ENCODE assay signal across 19 cellular contexts in genomic region chr17:46262271-46262670, GRCh38. TPM values are rescaled to one million over a fixed set of nuclear protein-coding genes. Genes with fewer than 3 reads are reported as not detected.
DNase-seq lines count a peak whose midpoint lies in the region; ATAC-seq, FAIRE-seq and TF ChIP-seq lines count a peak whose summit lies in the region.
"Had no signal": no experiment of that assay in that cellular context is flagged by ENCODE, and none has a peak within 500 bp of the region (broad histone marks: within the 10 kb centered on the region; RNA-seq: fewer than 3 reads in every experiment).

No MANE protein-coding gene starts in this region.

- POLR2A ChIA-PET in endothelial cell of umbilical vein (lab: Charles Lee) = no interaction called here

- DNase-seq in activated CD4-positive, alpha-beta T cell treated with anti-CD3 and anti-CD28 coated beads, Interleukin-2, amount 10 ng/mL, durations not matched to agents 24 days and 14 days = peak; percentile 54
- no peak for DNase-seq in activated CD4-positive, alpha-beta T cell treated with anti-CD3 and anti-CD28 coated beads for 4 hours
- DNase-seq in MG63 = peak; percentile 50
- DNase-seq in endothelial cell of umbilical vein (ENCODE audit: low read depth, low spot score) = peak; percentile 61
- DNase-seq in stimulated activated naive B cell treated with anti-CD40 and anti-IgM and Interleukin-4, amounts not matched to agents 10 μg/mL and 1 μg/mL and 100 μg/mL, for 72 hours = no peak
- DNase-seq in caudate nucleus (lab: John Stamatoyannopoulos, UW) = no peak
- DNase-seq: Caco-2, DND-41, H7, KBM-7, NCI-H1092, NCI-H1694, NCI-H69, SK-N-SH had no signal

- no peak overlapping the region for H3K27ac Mint-ChIP-seq in activated CD4-positive, alpha-beta T cell treated with anti-CD3 and anti-CD28 coated beads, Interleukin-2, amount 10 ng/mL, durations not matched to agents 24 days and 14 days
- H3K27ac Mint-ChIP-seq in stimulated activated naive B cell treated with anti-CD40 and anti-IgM and Interleukin-4, amounts not matched to agents 10 μg/mL and 1 μg/mL and 100 μg/mL, for 72 hours = peak overlapping the region; percentile 76

- no peak overlapping the region for H3K27ac ChIP-seq in endothelial cell of umbilical vein (ENCODE audit: insufficient read depth, low read depth, low read length)
- H3K27ac ChIP-seq in caudate nucleus (ENCODE audit: low read depth, low read length) = no peak overlapping the region

- no peaks in the 10 kb centered on the region for H3K9me1 ChIP-seq in endothelial cell of umbilical vein (replicated peaks; ENCODE audit: control insufficient read depth, extremely low read depth, insufficient read depth, low read length)

- H3K9ac ChIP-seq in endothelial cell of umbilical vein (replicated peaks; ENCODE audit: extremely low read depth, insufficient read depth, low read length) = no peak overlapping the region
- H3K9ac ChIP-seq: SK-N-SH had no signal

- H3K4me3 ChIP-seq in MG63 (no peak overlapping the region), endothelial cell of umbilical vein (replicated peaks in 1 of 3; ENCODE audit: insufficient read depth in 1 of 3, low read depth in 1 of 3, low read length in 3 of 3) (no peak overlapping the region)

- H3K4me3 Mint-ChIP-seq in activated CD4-positive, alpha-beta T cell treated with anti-CD3 and anti-CD28 coated beads, Interleukin-2, amount 10 ng/mL, durations not matched to agents 24 days and 14 days = no peak overlapping the region
- H3K4me3 Mint-ChIP-seq in stimulated activated naive B cell treated with anti-CD40 and anti-IgM and Interleukin-4, amounts not matched to agents 10 μg/mL and 1 μg/mL and 100 μg/mL, for 72 hours = no peak overlapping the region

- no peak for ATAC-seq in stimulated activated naive B cell treated with anti-CD40 and anti-IgM and Interleukin-4, amounts not matched to agents 10 μg/mL and 1 μg/mL and 100 μg/mL, for 72 hours (replicated peaks)
- ATAC-seq in GM21723 (IDR thresholded peaks at IDR 0.05; ENCODE audit: unreplicated experiment) (no peak), GM21528 (IDR thresholded peaks at IDR 0.05; ENCODE audit: low FRiP score, unreplicated experiment) (no peak)
- ATAC-seq: Panc1, Right ventricle myocardium inferior had no signal

- no TSS peak for BruUV-seq in endothelial cell of umbilical vein (replicated peaks; lab: Mats Ljungman, UMichigan)

- no peaks in the 10 kb centered on the region for H3K36me3 Mint-ChIP-seq in activated CD4-positive, alpha-beta T cell treated with anti-CD3 and anti-CD28 coated beads, Interleukin-2, amount 10 ng/mL, durations not matched to agents 24 days and 14 days (ENCODE audit: low read depth)
- no peaks in the 10 kb centered on the region for H3K36me3 Mint-ChIP-seq in stimulated activated naive B cell treated with anti-CD40 and anti-IgM and Interleukin-4, amounts not matched to agents 10 μg/mL and 1 μg/mL and 100 μg/mL, for 72 hours

- no peaks in the 10 kb centered on the region for H3K9me3 Mint-ChIP-seq in activated CD4-positive, alpha-beta T cell treated with anti-CD3 and anti-CD28 coated beads, Interleukin-2, amount 10 ng/mL, durations not matched to agents 24 days and 14 days
- no peaks in the 10 kb centered on the region for H3K9me3 Mint-ChIP-seq in stimulated activated naive B cell treated with anti-CD40 and anti-IgM and Interleukin-4, amounts not matched to agents 10 μg/mL and 1 μg/mL and 100 μg/mL, for 72 hours

- no peaks in the 10 kb centered on the region for H3K27me3 ChIP-seq in MG63
- no peaks in the 10 kb centered on the region for H3K27me3 ChIP-seq in endothelial cell of umbilical vein (ENCODE audit: control insufficient read depth in 2 of 2, insufficient read depth in 2 of 2, low read length in 2 of 2)

- peaks cover 16% of the 10 kb centered on the region for H3K4me1 ChIP-seq in endothelial cell of umbilical vein (ENCODE audit: control insufficient read depth, extremely low read depth, insufficient read depth, low read length)

- H2AFZ ChIP-seq in endothelial cell of umbilical vein (ENCODE audit: low read depth, low read length) = no peak overlapping the region

- H3K9me3 ChIP-seq in MG63 (no peaks in the 10 kb centered on the region), endothelial cell of umbilical vein (replicated peaks; ENCODE audit: control insufficient read depth, insufficient read depth, low read length) (no peaks in the 10 kb centered on the region)
- H3K9me3 ChIP-seq: Caco-2, SK-N-SH had no signal

- no peaks in the 10 kb centered on the region for H4K20me1 ChIP-seq in endothelial cell of umbilical vein (replicated peaks; ENCODE audit: control insufficient read depth, extremely low read depth, insufficient read depth, low read length)

- intact Hi-C loops in activated CD4-positive, alpha-beta T cell treated with anti-CD3 and anti-CD28 coated beads, Interleukin-2, amount 10 ng/mL, durations not matched to agents 24 days and 14 days (cut with micrococcal nuclease) = no loop called here
- intact Hi-C loops in endothelial cell of umbilical vein (cut with micrococcal nuclease) = no loop called here

- peaks cover 18% of the 10 kb centered on the region for H3K27me3 Mint-ChIP-seq in activated CD4-positive, alpha-beta T cell treated with anti-CD3 and anti-CD28 coated beads, Interleukin-2, amount 10 ng/mL, durations not matched to agents 24 days and 14 days
- peaks cover 4 to 6% of the 10 kb centered on the region in 2 donors for H3K27me3 Mint-ChIP-seq in stimulated activated naive B cell treated with anti-CD40 and anti-IgM and Interleukin-4, amounts not matched to agents 10 μg/mL and 1 μg/mL and 100 μg/mL, for 72 hours

- no peak for TF ChIP-seq POLR2A in endothelial cell of umbilical vein (IDR thresholded peaks at IDR 0.05; ENCODE audit: low read depth, low read length)

- no peak for TF ChIP-seq CTCF in endothelial cell of umbilical vein (IDR thresholded peaks at IDR 0.05; ENCODE audit: extremely low read depth in 1 of 2, insufficient read depth in 1 of 2, low read depth in 1 of 2, low read length in 2 of 2)

- H3K79me2 ChIP-seq in endothelial cell of umbilical vein (ENCODE audit: control insufficient read depth, insufficient read depth, low read length) = no peaks in the 10 kb centered on the region

- FAIRE-seq in endothelial cell of umbilical vein (lab: Jason Lieb, UNC) = peak; percentile 55
- FAIRE-seq: A204.1 had no signal

- dilution Hi-C loops in endothelial cell of umbilical vein (cut with MboI; ENCODE audit: extremely low pct_ligation_motif_present, low sequenced_read_pairs) = no loop called here

- CTCF ChIA-PET in endothelial cell of umbilical vein (lab: Charles Lee) = interaction anchor here (1.0 to 2.0 kb wide), 6 partner anchors 25 to 676 kb away, joined by 3 to 7 read pairs (median 4); partner anchors contain the start of gene KANSL1

- H3K4me2 ChIP-seq in endothelial cell of umbilical vein (ENCODE audit: insufficient read depth, low read length) = peak overlapping the region; percentile 52
- H3K4me2 ChIP-seq: SK-N-SH had no signal

- H3K36me3 ChIP-seq in MG63 = no peaks in the 10 kb centered on the region
- no peaks in the 10 kb centered on the region for H3K36me3 ChIP-seq in endothelial cell of umbilical vein (ENCODE audit: control insufficient read depth in 2 of 2, extremely low read depth in 1 of 2, insufficient read depth in 2 of 2, low read length in 2 of 2)

- peaks cover 26% of the 10 kb centered on the region for H3K4me1 Mint-ChIP-seq in activated CD4-positive, alpha-beta T cell treated with anti-CD3 and anti-CD28 coated beads, Interleukin-2, amount 10 ng/mL, durations not matched to agents 24 days and 14 days
- peaks cover 13 to 25% of the 10 kb centered on the region in 2 donors for H3K4me1 Mint-ChIP-seq in stimulated activated naive B cell treated with anti-CD40 and anti-IgM and Interleukin-4, amounts not matched to agents 10 μg/mL and 1 μg/mL and 100 μg/mL, for 72 hours

TF ChIP-seq in endothelial cell of umbilical vein, 7 proteins besides CTCF, POLR2A, EP300 and RAD21:
- no peak for TF ChIP-seq JUN (IDR thresholded peaks at IDR 0.05; ENCODE audit: borderline replicate concordance, insufficient read depth, insufficient read length, low read depth)
- peak; percentile 51 for TF ChIP-seq FOS (IDR thresholded peaks at IDR 0.05; ENCODE audit: borderline replicate concordance, insufficient read depth, low read length)
- TF ChIP-seq GATA2 (IDR thresholded peaks at IDR 0.05; ENCODE audit: insufficient read depth, insufficient read length, low read depth, low read length) = no peak
- TF ChIP-seq POLR2AphosphoS5 (IDR thresholded peaks at IDR 0.05; ENCODE audit: insufficient read depth, low read depth, low read length) = no peak
- TF ChIP-seq EZH2 (IDR thresholded peaks at IDR 0.05; ENCODE audit: borderline replicate concordance, low read depth, low read length, severe bottlenecking) = no peak

RNA-seq across cellular contexts. Expression of gene LRRC37A, which starts 32.7 kb away (rescaled TPM):
- total RNA-seq in activated CD4-positive, alpha-beta T cell treated with anti-CD3 and anti-CD28 coated beads, Interleukin-2, amount 10 ng/mL, durations not matched to agents 24 days and 14 days = 2.4 and 2.7 TPM in 2 replicates
- total RNA-seq in MG63 (2014; rRNA removed; shearing (Covaris generic); ENCODE audit: low replicate concordance) = not detected in 2 replicates
- 0.88 and 4.0 TPM in 2 replicates for total RNA-seq in endothelial cell of umbilical vein
- polyA plus RNA-seq in endothelial cell of umbilical vein = 1.0 and 1.8 TPM in 2 replicates
- polyA plus RNA-seq in endothelial cell of umbilical vein (2011; cell fraction: cytosol; rRNA removed) = 1.1 and 1.5 TPM in 2 replicates
- polyA plus RNA-seq in endothelial cell of umbilical vein (2011; cell fraction: nucleus; rRNA removed) = 6.9 and 9.5 TPM in 2 replicates
- 0.74 and 0.91 TPM in 2 replicates for polyA plus RNA-seq in endothelial cell of umbilical vein (2012)
- polyA minus RNA-seq in endothelial cell of umbilical vein = 14.4 and 18.9 TPM in 2 replicates
- polyA minus RNA-seq in endothelial cell of umbilical vein (2011; cell fraction: cytosol; rRNA and poly(A)+ RNA removed) = not detected
- 17.9 and 31.6 TPM in 2 replicates for polyA minus RNA-seq in endothelial cell of umbilical vein (2011; cell fraction: nucleus; rRNA and poly(A)+ RNA removed)

Comparison
In these comparisons a context has a peak if more than half of its experiments do, and no peak if none do; other contexts are left out.
1. DNase-seq: peak in activated CD4-positive, alpha-beta T cell treated with anti-CD3 and anti-CD28 coated beads, Interleukin-2, amount 10 ng/mL, durations not matched to agents 24 days and 14 days (single experiment), MG63 (single experiment) and endothelial cell of umbilical vein (single experiment); none in activated CD4-positive, alpha-beta T cell treated with anti-CD3 and anti-CD28 coated beads for 4 hours (0 of 2), stimulated activated naive B cell treated with anti-CD40 and anti-IgM and Interleukin-4, amounts not matched to agents 10 μg/mL and 1 μg/mL and 100 μg/mL, for 72 hours (single experiment) and caudate nucleus (0 of 61).